In genomic region chr6:152637422-152638047, GRCh38 we compare ENCODE assay signal across 9 cellular contexts. TPM values are rescaled to one million over a fixed set of nuclear protein-coding genes. Genes with fewer than 3 reads are reported as not detected.
DNase-seq lines count a peak whose midpoint lies in the region; ATAC-seq and TF ChIP-seq lines count a peak whose summit lies in the region.
"Had no signal": no experiment of that assay in that cellular context is flagged by ENCODE, and none has a peak within 500 bp of the region (broad histone marks: within the 10 kb centered on the region; RNA-seq: fewer than 3 reads in every experiment).

No MANE protein-coding gene starts in this region.

- no peaks in the 10 kb centered on the region for H3K9me3 Mint-ChIP-seq in neural crest cell

- peak; percentile 43 for DNase-seq in AG10803 (ENCODE audit: low read depth)
- peak; percentile 23 for DNase-seq in RPMI7951 (ENCODE audit: low read depth)
- peak; percentile 42 for DNase-seq in fibroblast of gingiva (ENCODE audit: low read depth)
- no peak for DNase-seq in neural crest cell (ENCODE audit: low read depth, low spot score)
- DNase-seq in stimulated activated CD4-positive, alpha-beta T cell treated with anti-CD3 and anti-CD28 coated beads, Interleukin-2, amount 100 ng/mL, for 48 hours: no peak
- DNase-seq: NCI-H187 had no signal

- peak overlapping the region; percentile 79 for H3K4me3 Mint-ChIP-seq in neural crest cell

- H3K27me3 Mint-ChIP-seq in neural crest cell (ENCODE audit: low read depth): peaks cover 67% of the 10 kb centered on the region

- H3K36me3 Mint-ChIP-seq in neural crest cell (ENCODE audit: low read depth): no peaks in the 10 kb centered on the region

- TF ChIP-seq CTCF in AG10803 (conservative IDR thresholded peaks at IDR 0.05; ENCODE audit: low read length) (no peak), neural crest cell (conservative IDR thresholded peaks at IDR 0.05) (no peak)

- H3K4me1 Mint-ChIP-seq in neural crest cell: peaks cover 10% of the 10 kb centered on the region

- peak overlapping the region; percentile 80 for H3K4me3 ChIP-seq in AG10803 (ENCODE audit: low read length)

- no peak overlapping the region for H3K27ac Mint-ChIP-seq in neural crest cell (ENCODE audit: unreplicated experiment)

- ATAC-seq in GM19324 (IDR thresholded peaks at IDR 0.05; ENCODE audit: low FRiP score, unreplicated experiment) (no peak), HG03196 (IDR thresholded peaks at IDR 0.05; ENCODE audit: unreplicated experiment) (no peak), GM18517 (IDR thresholded peaks at IDR 0.05; ENCODE audit: unreplicated experiment) (no peak)

RNA-seq across cellular contexts. Expression of gene SYNE1, which starts 0.4 kb away (rescaled TPM):
- 38.6 and 40.0 TPM in 2 replicates for total RNA-seq in RPMI7951 (2014; rRNA removed; shearing (Covaris generic))
- 23.6 and 24.9 TPM in 2 replicates for total RNA-seq in neural crest cell

Comparison
In these comparisons a context has a peak if more than half of its experiments do, and no peak if none do; other contexts are left out.
1. DNase-seq: peak in AG10803 (single experiment), RPMI7951 (single experiment) and fibroblast of gingiva (single experiment); none in neural crest cell (single experiment) and stimulated activated CD4-positive, alpha-beta T cell treated with anti-CD3 and anti-CD28 coated beads, Interleukin-2, amount 100 ng/mL, for 48 hours (0 of 2).